Comparison of ENCODE assay signal across 22 cellular contexts in the genomic region with DNA sequence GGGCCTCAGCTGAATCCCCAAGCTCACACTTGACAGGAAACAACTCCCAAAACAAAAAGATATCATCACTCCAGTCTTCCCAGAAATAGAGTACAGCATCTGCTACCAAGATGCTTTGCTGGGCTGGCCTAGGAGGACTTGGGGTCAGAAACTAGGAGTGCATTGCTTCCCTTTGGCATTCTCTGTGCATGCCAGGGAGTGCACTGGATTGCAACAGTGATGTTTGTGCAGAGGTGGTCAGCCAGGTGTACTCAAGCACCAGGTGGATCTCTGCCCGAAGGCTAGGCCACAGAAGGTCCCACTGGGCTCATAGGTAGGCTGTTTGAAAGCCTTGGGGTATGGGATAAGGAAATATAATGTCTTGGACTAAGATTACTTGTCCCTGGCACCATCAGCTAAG. TPM values are rescaled to one million over a fixed set of nuclear protein-coding genes. Genes with fewer than 3 reads are reported as not detected.
DNase-seq lines count a peak whose midpoint lies in the region; ATAC-seq and TF ChIP-seq lines count a peak whose summit lies in the region.
"Had no signal": no experiment of that assay in that cellular context is flagged by ENCODE, and none has a peak within 500 bp of the region (broad histone marks: within the 10 kb centered on the region; RNA-seq: fewer than 3 reads in every experiment).

No MANE protein-coding gene starts in this region.

- H3K18ac ChIP-seq in mesenchymal stem cell (ENCODE audit: low read depth in 1 of 2, low read length in 2 of 2): no peak overlapping the region

- H2AFZ ChIP-seq in mesenchymal stem cell (ENCODE audit: low read depth, low read length): no peak overlapping the region

- H3K27me3 ChIP-seq in right lobe of liver (no peaks in the 10 kb centered on the region), mesenchymal stem cell (ENCODE audit: control insufficient read depth in 1 of 2, insufficient read depth in 1 of 2, low read length in 2 of 2) (peaks cover 61 to 67% of the 10 kb centered on the region in 2 experiments), ascending aorta (no peaks in the 10 kb centered on the region)
- H3K27me3 ChIP-seq: BLaER1 had no signal

- no peak for TF ChIP-seq POLR2A in right lobe of liver (IDR thresholded peaks at IDR 0.05)

- H3K27ac ChIP-seq in right lobe of liver (peak overlapping the region in 1 of 3 donors; percentile 78), mesenchymal stem cell (ENCODE audit: low read length, poor library complexity, severe bottlenecking) (no peak overlapping the region), ascending aorta (no peak overlapping the region)
- H3K27ac ChIP-seq: BLaER1, SJSA1 had no signal

- peaks cover 12% of the 10 kb centered on the region for H3K36me3 Mint-ChIP-seq in effector memory CD8-positive, alpha-beta T cell (ENCODE audit: insufficient read depth)

- H3K4me1 Mint-ChIP-seq in effector memory CD8-positive, alpha-beta T cell (ENCODE audit: low read depth in 2 of 2): peaks cover 0 to 6% of the 10 kb centered on the region in 2 donors

- ATAC-seq in left cardiac atrium: peak; percentile 3 to 14
- no peak for ATAC-seq in left ventricle myocardium superior
- ATAC-seq in effector memory CD8-positive, alpha-beta T cell (replicated peaks): no peak
- peak; percentile 74 to 83 (median 78) for ATAC-seq in right lobe of liver
- no peak for ATAC-seq in stimulated activated naive CD8-positive, alpha-beta T cell treated with anti-CD3 and anti-CD28 coated beads, Interleukin-15, Interleukin-2, amounts not matched to agents 100 U/mL and 50 U/mL, for 24 hours

- TF ChIP-seq CTCF in right lobe of liver (IDR thresholded peaks at IDR 0.05) (no peak), ascending aorta (IDR thresholded peaks at IDR 0.05) (no peak)

- H3K27me3 Mint-ChIP-seq in effector memory CD8-positive, alpha-beta T cell: no peaks in the 10 kb centered on the region
- H3K27me3 Mint-ChIP-seq: CD4-positive, alpha-beta T cell had no signal

- H3K36me3 ChIP-seq in right lobe of liver: no peaks in the 10 kb centered on the region
- H3K36me3 ChIP-seq in mesenchymal stem cell (ENCODE audit: control insufficient read depth in 1 of 2, insufficient read depth in 2 of 2, low read depth in 1 of 2, low read length in 2 of 2): no peaks in the 10 kb centered on the region
- H3K36me3 ChIP-seq in ascending aorta: no peaks in the 10 kb centered on the region
- H3K36me3 ChIP-seq: BLaER1, HAP-1, SJSA1 had no signal

- no peak overlapping the region for H3K4me3 Mint-ChIP-seq in effector memory CD8-positive, alpha-beta T cell
- H3K4me3 Mint-ChIP-seq: CD4-positive, alpha-beta T cell; HFFc6 had no signal

- no peak overlapping the region for H4K91ac ChIP-seq in mesenchymal stem cell (ENCODE audit: low read length)

- H2AK5ac ChIP-seq in mesenchymal stem cell (ENCODE audit: low read length, severe bottlenecking): no peak overlapping the region

- H3K27ac Mint-ChIP-seq in effector memory CD8-positive, alpha-beta T cell: peak overlapping the region; percentile 8 to 68
- H3K27ac Mint-ChIP-seq: CD4-positive, alpha-beta T cell; HFFc6 had no signal

- H3K4me2 ChIP-seq in mesenchymal stem cell (ENCODE audit: low read length, poor library complexity, severe bottlenecking): no peak overlapping the region
- H3K4me2 ChIP-seq: BLaER1 had no signal

- no peak overlapping the region for H3K14ac ChIP-seq in mesenchymal stem cell (ENCODE audit: low read length in 2 of 2)

- no peak overlapping the region for H3K4ac ChIP-seq in mesenchymal stem cell (ENCODE audit: low read depth in 1 of 2, low read length in 2 of 2)

- DNase-seq in left cardiac atrium (no peak), left ventricle myocardium superior (no peak), right lobe of liver (peak; percentile 52 to 88 (median 85)), mesenchymal stem cell (no peak), ascending aorta (ENCODE audit: low spot score in 2 of 2) (no peak)
- no peak for DNase-seq in effector memory CD8-positive, alpha-beta T cell
- DNase-seq in stimulated activated naive CD8-positive, alpha-beta T cell treated with anti-CD3 and anti-CD28 coated beads, Interleukin-15, Interleukin-2, amounts not matched to agents 100 U/mL and 50 U/mL, for 24 hours: no peak
- DNase-seq: CD4-positive, alpha-beta T cell; DMS53; GOT3; HFFc6; KBM-7; MV-4-11; NCI-H1105; NCI-H1436 treated with DMSO at 0.1 percent for 48 hours; NCI-H187 treated with DMSO at 0.1 percent for 48 hours; NCI-H2171 treated with DMSO at 0.1 percent for 48 hours; NCI-H524; NCI-H774 had no signal

- H3K9me3 Mint-ChIP-seq in effector memory CD8-positive, alpha-beta T cell: no peaks in the 10 kb centered on the region
- H3K9me3 Mint-ChIP-seq: CD4-positive, alpha-beta T cell; HFFc6 had no signal

- WGBS in right lobe of liver (ENCODE audit: insufficient coverage, low coverage, low lambda C conversion rate, missing lambda C conversion rate): 44% methylated on average over 1 of the region's 1 CpG
- 52% methylated on average over 1 of the region's 1 CpG for WGBS in mesenchymal stem cell

- H2BK15ac ChIP-seq in mesenchymal stem cell (ENCODE audit: low read depth, poor library complexity, severe bottlenecking): no peak overlapping the region

- H3K9me3 ChIP-seq in right lobe of liver (no peaks in the 10 kb centered on the region), mesenchymal stem cell (ENCODE audit: control insufficient read depth, low read length) (no peaks in the 10 kb centered on the region), ascending aorta (no peaks in the 10 kb centered on the region)
- H3K9me3 ChIP-seq: BLaER1, HAP-1, SJSA1 had no signal

- no peak overlapping the region for H3K4me3 ChIP-seq in right lobe of liver
- no peak overlapping the region for H3K4me3 ChIP-seq in mesenchymal stem cell (ENCODE audit: insufficient read depth in 1 of 2, low read depth in 1 of 2, low read length in 2 of 2)
- no peak overlapping the region for H3K4me3 ChIP-seq in ascending aorta
- H3K4me3 ChIP-seq: BLaER1, HAP-1, SJSA1 had no signal

- H3K79me1 ChIP-seq in mesenchymal stem cell (replicated peaks; ENCODE audit: low read length, poor library complexity, severe bottlenecking): no peaks in the 10 kb centered on the region

- H2BK12ac ChIP-seq in mesenchymal stem cell (ENCODE audit: low read length in 2 of 2): no peak overlapping the region

- no peak overlapping the region for H4K8ac ChIP-seq in mesenchymal stem cell (ENCODE audit: low read length)

- intact Hi-C loops in left cardiac atrium (cut with DNase I) (no loop called here), left ventricle myocardium superior (cut with micrococcal nuclease) (no loop called here), right lobe of liver (cut with DNase I) (no loop called here), ascending aorta (cut with DNase I) (no loop called here)

- H3K4me1 ChIP-seq in right lobe of liver: peaks cover 0 to 39% (median 6%) of the 10 kb centered on the region in 4 donors
- no peaks in the 10 kb centered on the region for H3K4me1 ChIP-seq in mesenchymal stem cell (ENCODE audit: control insufficient read depth, insufficient read depth, low read depth, low read length)
- H3K4me1 ChIP-seq in ascending aorta: no peaks in the 10 kb centered on the region
- H3K4me1 ChIP-seq: HAP-1, SJSA1 had no signal

- H3K23ac ChIP-seq in mesenchymal stem cell (ENCODE audit: low read length in 2 of 2): no peak overlapping the region

- no peak overlapping the region for H2BK5ac ChIP-seq in mesenchymal stem cell (ENCODE audit: low read depth, low read length, poor library complexity, severe bottlenecking)

- no peak overlapping the region for H2BK120ac ChIP-seq in mesenchymal stem cell (ENCODE audit: low read depth, low read length)

- H3K9ac ChIP-seq in mesenchymal stem cell (ENCODE audit: low read length): no peak overlapping the region
- H3K9ac ChIP-seq: BLaER1 had no signal

RNA-seq across cellular contexts. Expression of gene RAB35, which starts 51.1 kb away (rescaled TPM):
- total RNA-seq in left cardiac atrium (10 to 100 TPM; 26.7 to 42.2 TPM), left ventricle myocardium superior (24.0 TPM), right lobe of liver (10 to 100 TPM; 11.7 to 22.1 (median 14.7) TPM), ascending aorta (39.2 TPM)
- 43.5 TPM for polyA plus RNA-seq in mesenchymal stem cell (2013, experiment 1 of 2)
- 42.8 TPM for polyA plus RNA-seq in mesenchymal stem cell (2013, experiment 2 of 2)

Comparison
In these comparisons a context has a peak if more than half of its experiments do, and no peak if none do; other contexts are left out.
1. ATAC-seq: peak in left cardiac atrium (2 of 2) and right lobe of liver (4 of 4); none in left ventricle myocardium superior (single experiment), effector memory CD8-positive, alpha-beta T cell (single experiment) and stimulated activated naive CD8-positive, alpha-beta T cell treated with anti-CD3 and anti-CD28 coated beads, Interleukin-15, Interleukin-2, amounts not matched to agents 100 U/mL and 50 U/mL, for 24 hours (single experiment).
2. DNase-seq: peak in right lobe of liver (3 of 3); none in left cardiac atrium (single experiment), left ventricle myocardium superior (single experiment), effector memory CD8-positive, alpha-beta T cell (0 of 3), mesenchymal stem cell (single experiment), stimulated activated naive CD8-positive, alpha-beta T cell treated with anti-CD3 and anti-CD28 coated beads, Interleukin-15, Interleukin-2, amounts not matched to agents 100 U/mL and 50 U/mL, for 24 hours (single experiment) and ascending aorta (0 of 2).